In genomic region chr3:177968891-177969290, GRCh38 we compare ENCODE assay signal across 14 cellular contexts.
DNase-seq lines count a peak whose midpoint lies in the region; ATAC-seq and TF ChIP-seq lines count a peak whose summit lies in the region.
"Had no signal": no experiment of that assay in that cellular context is flagged by ENCODE, and none has a peak within 500 bp of the region (broad histone marks: within the 10 kb centered on the region; RNA-seq: fewer than 3 reads in every experiment).

No MANE protein-coding gene starts in this region.

- no peak for TF ChIP-seq POLR2A in spleen (IDR thresholded peaks at IDR 0.05)

- H3K4me3 ChIP-seq in spleen: no peak overlapping the region
- H3K4me3 ChIP-seq: SJSA1 had no signal

- CTCF ChIA-PET in WTC11 (lab: Charles Lee): no interaction called here

- no peaks in the 10 kb centered on the region for H3K4me1 Mint-ChIP-seq in WTC11
- H3K4me1 Mint-ChIP-seq: B cell had no signal

- H3K27me3 ChIP-seq in spleen (replicated peaks in 1 of 7): no peaks in the 10 kb centered on the region
- H3K27me3 ChIP-seq: SJSA1 had no signal

- no peaks in the 10 kb centered on the region for H3K36me3 Mint-ChIP-seq in WTC11

- no peaks in the 10 kb centered on the region for H3K9me3 Mint-ChIP-seq in WTC11
- H3K9me3 Mint-ChIP-seq: CD4-positive, alpha-beta T cell had no signal

- intact Hi-C loops in spleen (cut with DNase I; ENCODE audit: low total_unique reads): no loop called here

- ATAC-seq in WTC11 (no peak), GM21447 (IDR thresholded peaks at IDR 0.05; ENCODE audit: unreplicated experiment) (no peak)

- TF ChIP-seq CTCF in WTC11 (IDR thresholded peaks at IDR 0.05): no peak
- TF ChIP-seq CTCF in spleen (IDR thresholded peaks at IDR 0.05 in 8 of 11, conservative IDR thresholded peaks at IDR 0.05 in 3 of 11): no peak

- 97 to 100% (median 99%) methylated on average over 2 of the region's 2 CpGs for WGBS in spleen, 5 donors

- no peaks in the 10 kb centered on the region for H3K27me3 Mint-ChIP-seq in WTC11 (ENCODE audit: low read depth)
- H3K27me3 Mint-ChIP-seq: CD4-positive, alpha-beta T cell had no signal

- H3K27ac Mint-ChIP-seq in WTC11: no peak overlapping the region
- H3K27ac Mint-ChIP-seq: B cell; CD4-positive, alpha-beta T cell had no signal

- H3K36me3 ChIP-seq in spleen: no peaks in the 10 kb centered on the region
- H3K36me3 ChIP-seq: SJSA1 had no signal

- no peak overlapping the region for H3K4me3 Mint-ChIP-seq in WTC11
- H3K4me3 Mint-ChIP-seq: B cell; CD4-positive, alpha-beta T cell had no signal

- no peaks in the 10 kb centered on the region for H3K4me1 ChIP-seq in spleen
- H3K4me1 ChIP-seq: SJSA1 had no signal

- no peak overlapping the region for H3K27ac ChIP-seq in spleen
- H3K27ac ChIP-seq: SJSA1 had no signal

- POLR2A ChIA-PET in WTC11 (lab: Charles Lee): no interaction called here

- H3K9me3 ChIP-seq in spleen: no peaks in the 10 kb centered on the region
- H3K9me3 ChIP-seq: SJSA1 had no signal

- DNase-seq in ELR (ENCODE audit: low read depth) (peak; percentile 53), HT1080 (ENCODE audit: low read depth) (peak; percentile 23), WTC11 (ENCODE audit: low spot score) (no peak), kidney tubule cell (ENCODE audit: low spot score) (peak; percentile 91), spleen (no peak), DMS79 (lab: John Stamatoyannopoulos, UW) (no peak)
- DNase-seq: CD4-positive, alpha-beta T cell; DND-41; Kasumi-1; MV-4-11; NCI-H1417 treated with DMSO at 0.1 percent for 48 hours had no signal

TF ChIP-seq in WTC11, 78 proteins besides CTCF, POLR2A, EP300 and RAD21:
- TF ChIP-seq HMGA2 (CRISPR knock-in tag; IDR thresholded peaks at IDR 0.05) (0 out of 2 replicates have a peak, but pooled peaks have one; percentile 9), ATF6 (CRISPR knock-in tag; IDR thresholded peaks at IDR 0.05) (no peak)

Comparison
In these comparisons a context has a peak if more than half of its experiments do, and no peak if none do; other contexts are left out.
1. DNase-seq: peak in ELR (single experiment), HT1080 (single experiment) and kidney tubule cell (single experiment); none in WTC11 (single experiment), spleen (single experiment) and DMS79 (single experiment).